In the genomic region with DNA sequence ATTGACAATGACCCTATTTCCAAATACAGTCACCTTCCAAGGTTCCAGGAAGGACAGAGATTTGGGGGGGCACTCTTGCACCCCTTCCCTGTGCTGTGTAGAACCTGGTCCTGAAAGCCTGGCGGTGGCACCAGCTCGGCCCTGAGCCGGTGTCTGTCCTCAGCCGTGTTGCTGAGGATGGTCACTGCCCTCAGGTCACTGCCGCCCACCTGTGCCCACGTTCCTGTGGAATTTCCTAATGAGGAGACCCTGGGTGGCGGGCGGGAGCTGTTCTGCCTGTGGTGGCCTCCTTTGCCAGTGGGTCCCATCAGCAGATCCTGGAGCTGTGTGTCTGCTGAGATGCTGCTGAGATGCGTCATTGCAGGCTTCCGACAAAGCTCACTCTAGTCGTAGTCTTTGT, we compare ENCODE assay signal across 18 cellular contexts. TPM values are rescaled to one million over a fixed set of nuclear protein-coding genes. Genes with fewer than 3 reads are reported as not detected.
DNase-seq lines count a peak whose midpoint lies in the region; ATAC-seq and TF ChIP-seq lines count a peak whose summit lies in the region.
"Had no signal": no experiment of that assay in that cellular context is flagged by ENCODE, and none has a peak within 500 bp of the region (broad histone marks: within the 10 kb centered on the region; RNA-seq: fewer than 3 reads in every experiment).

No MANE protein-coding gene starts in this region.

- no peak for TF ChIP-seq POLR2A in spleen (IDR thresholded peaks at IDR 0.05)

- H3K9me3 Mint-ChIP-seq in CD14-positive monocyte = no peaks in the 10 kb centered on the region
- no peaks in the 10 kb centered on the region for H3K9me3 Mint-ChIP-seq in Caco-2 (ENCODE audit: unreplicated experiment)
- H3K9me3 Mint-ChIP-seq: CD4-positive, alpha-beta memory T cell had no signal

- ATAC-seq in left lobe of liver = no peak
- ATAC-seq: Right ventricle myocardium inferior had no signal

- H3K27me3 Mint-ChIP-seq in CD14-positive monocyte (ENCODE audit: low read depth in 3 of 3) (peaks cover 0 to 2% (median 0%) of the 10 kb centered on the region in 3 donors), Caco-2 (ENCODE audit: insufficient read depth, unreplicated experiment) (no peaks in the 10 kb centered on the region)
- H3K27me3 Mint-ChIP-seq: CD4-positive, alpha-beta memory T cell had no signal

- H3K4me3 Mint-ChIP-seq in CD14-positive monocyte (no peak overlapping the region), Caco-2 (ENCODE audit: unreplicated experiment) (no peak overlapping the region)
- H3K4me3 Mint-ChIP-seq: CD4-positive, alpha-beta memory T cell had no signal

- H3K4me1 Mint-ChIP-seq in CD14-positive monocyte (no peaks in the 10 kb centered on the region), Caco-2 (ENCODE audit: low read depth, unreplicated experiment) (no peaks in the 10 kb centered on the region)
- H3K4me1 Mint-ChIP-seq: CD4-positive, alpha-beta memory T cell had no signal

- POLR2A ChIA-PET in Caco-2 (lab: Charles Lee) = no interaction called here

- no peak for TF ChIP-seq CTCF in CD14-positive monocyte (IDR thresholded peaks at IDR 0.05)
- TF ChIP-seq CTCF in GM13977 (IDR thresholded peaks at IDR 0.05; ENCODE audit: extremely low read depth, insufficient read depth, missing control alignments) = no peak
- no peak for TF ChIP-seq CTCF in spleen (IDR thresholded peaks at IDR 0.05 in 8 of 11, conservative IDR thresholded peaks at IDR 0.05 in 3 of 11)
- no peak for TF ChIP-seq CTCF in Caco-2 (IDR thresholded peaks at IDR 0.05; ENCODE audit: insufficient read depth in 1 of 2, low read depth in 1 of 2, low read length in 1 of 2, severe bottlenecking in 1 of 2, unreplicated experiment in 1 of 2)

- H3K27ac Mint-ChIP-seq in CD14-positive monocyte (no peak overlapping the region), Caco-2 (ENCODE audit: unreplicated experiment) (no peak overlapping the region)

- H3K36me3 Mint-ChIP-seq in CD14-positive monocyte = peaks cover 79 to 96% of the 10 kb centered on the region in 2 donors
- H3K36me3 Mint-ChIP-seq in Caco-2 (ENCODE audit: insufficient read depth, unreplicated experiment) = peaks cover 94% of the 10 kb centered on the region

- H3K4me3 ChIP-seq in spleen (no peak overlapping the region), Caco-2 (ENCODE audit: low read depth, low read length) (no peak overlapping the region), MG63 (no peak overlapping the region)
- H3K4me3 ChIP-seq: BLaER1, Peyer's patch, SJSA1 had no signal

- no peak overlapping the region for H3K27ac ChIP-seq in spleen
- H3K27ac ChIP-seq: BLaER1, Peyer's patch, SJSA1 had no signal

- no peaks in the 10 kb centered on the region for H3K4me1 ChIP-seq in spleen
- H3K4me1 ChIP-seq in Caco-2 = no peaks in the 10 kb centered on the region
- H3K4me1 ChIP-seq: BLaER1, Peyer's patch, SJSA1 had no signal

- in situ Hi-C loops in GM13977 (cut with MboI; ENCODE audit: low pct_unique_long_range_greater_than_20kb, low sequenced_read_pairs, unreplicated experiment) = no loop called here

- intact Hi-C loops in CD14-positive monocyte (cut with micrococcal nuclease) (no loop called here), spleen (cut with DNase I; ENCODE audit: low total_unique reads) (no loop called here), Caco-2 (cut with micrococcal nuclease; ENCODE audit: unreplicated experiment) (no loop called here)

- WGBS in spleen, 5 donors = 92 to 96% (median 93%) methylated on average over 7 to 11 of the region's 11 CpGs

- BruUV-seq in Caco-2 (replicated peaks; lab: Mats Ljungman, UMichigan) = no TSS peak

- H3K27me3 ChIP-seq in spleen (replicated peaks in 1 of 7) (no peaks in the 10 kb centered on the region), Caco-2 (replicated peaks; ENCODE audit: control insufficient read depth, insufficient read depth, low read length) (no peaks in the 10 kb centered on the region), MG63 (no peaks in the 10 kb centered on the region)
- H3K27me3 ChIP-seq: BLaER1, Peyer's patch, SJSA1 had no signal

- no peaks in the 10 kb centered on the region for H3K9me3 ChIP-seq in spleen
- no peaks in the 10 kb centered on the region for H3K9me3 ChIP-seq in Caco-2
- no peaks in the 10 kb centered on the region for H3K9me3 ChIP-seq in MG63
- H3K9me3 ChIP-seq: BLaER1, Peyer's patch, SJSA1 had no signal

- DNase-seq in CD14-positive monocyte (ENCODE audit: low spot score) (peak; percentile 30), GM13977 (ENCODE audit: low spot score) (peak; percentile 13), left lobe of liver (ENCODE audit: low spot score) (peak; percentile 37), spleen (peak; percentile 32), Caco-2 (no peak), MG63 (no peak)
- no peak for DNase-seq in stimulated activated CD4-positive, alpha-beta T cell treated with anti-CD3 and anti-CD28 coated beads, Interleukin-1b, Interleukin-23, amount 100 ng/mL, for 48 hours
- DNase-seq: Calu3; CD4-positive, alpha-beta memory T cell; Karpas-422; NCI-H1694; NCI-H2081 treated with DMSO at 0.1 percent for 48 hours; NCI-H2171 treated with DMSO at 0.1 percent for 48 hours; NCI-H524 treated with DMSO at 0.1 percent for 48 hours; Peyer's patch had no signal

- H3K36me3 ChIP-seq in spleen (peaks cover 0 to 100% (median 68%) of the 10 kb centered on the region in 6 donors), Caco-2 (ENCODE audit: control insufficient read depth, insufficient read depth, low read length) (peaks cover 3% of the 10 kb centered on the region), MG63 (peaks cover 27% of the 10 kb centered on the region)

- CTCF ChIA-PET in Caco-2 (lab: Charles Lee) = no interaction called here

RNA-seq across cellular contexts. Expression of a gene that starts 32.9 kb away (rescaled TPM):
- polyA plus RNA-seq in CD14-positive monocyte = 10 to 100 TPM; 10.0 to 10.5 TPM
- total RNA-seq in left lobe of liver = 11.2 TPM
- 10 to 100 TPM; 20.2 to 36.6 (median 31.5) TPM for total RNA-seq in spleen
- 10 to 100 TPM; 19.9 to 29.6 (median 20.1) TPM for polyA plus RNA-seq in spleen
- total RNA-seq in Caco-2 (2022) = 47.7 and 53.0 TPM in 2 replicates
- total RNA-seq in MG63 (2014; rRNA removed; shearing (Covaris generic); ENCODE audit: low replicate concordance) = 4.7 and 15.0 TPM in 2 replicates

Comparison
In these comparisons a context has a peak if more than half of its experiments do, and no peak if none do; other contexts are left out.
1. DNase-seq: peak in CD14-positive monocyte (single experiment), GM13977 (single experiment), left lobe of liver (single experiment) and spleen (single experiment); none in Caco-2 (0 of 2), MG63 (single experiment) and stimulated activated CD4-positive, alpha-beta T cell treated with anti-CD3 and anti-CD28 coated beads, Interleukin-1b, Interleukin-23, amount 100 ng/mL, for 48 hours (single experiment).